In the genomic region with DNA sequence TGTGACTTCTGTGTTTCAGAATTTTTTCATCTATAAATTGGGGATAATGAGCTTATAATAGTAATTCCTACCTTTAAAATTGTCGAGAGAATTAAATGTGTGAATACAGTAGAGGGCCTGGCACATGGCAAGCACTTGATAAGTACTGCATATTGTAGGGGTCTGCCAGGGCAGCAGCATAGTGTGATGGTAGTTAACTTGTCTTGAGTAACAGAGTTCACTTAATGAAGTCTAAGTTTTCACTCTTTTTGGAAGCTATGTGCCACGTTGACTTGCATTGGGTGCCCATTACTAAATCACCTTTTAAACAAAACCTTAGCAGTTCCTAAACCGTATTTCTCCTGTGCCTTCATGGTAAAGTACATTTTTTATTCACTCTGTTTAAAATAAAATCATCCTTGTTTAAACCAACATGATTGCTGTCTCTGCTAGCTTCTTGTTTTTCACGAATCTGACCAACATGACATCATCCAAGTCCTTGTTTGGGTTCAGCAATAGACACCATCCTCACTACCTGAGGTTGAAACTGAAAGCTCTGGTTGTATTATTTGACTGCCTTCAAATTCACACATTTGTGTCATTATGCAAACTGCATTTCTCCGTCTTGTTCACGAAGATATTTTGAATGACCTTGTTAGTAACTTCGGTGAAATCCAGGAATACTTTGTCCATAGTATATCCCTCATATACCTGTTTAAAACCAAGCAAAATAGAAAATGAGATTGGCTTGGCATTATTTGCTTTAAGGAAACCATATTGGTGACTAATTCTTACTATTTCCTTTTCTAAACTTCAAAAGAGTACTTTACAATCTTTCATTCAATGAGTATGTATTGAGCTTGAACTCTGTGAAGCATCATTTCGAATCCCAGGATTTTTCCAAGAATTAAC, we compare ENCODE assay signal across 13 cellular contexts.
DNase-seq lines count a peak whose midpoint lies in the region; ATAC-seq and TF ChIP-seq lines count a peak whose summit lies in the region.
"Had no signal": no experiment of that assay in that cellular context is flagged by ENCODE, and none has a peak within 500 bp of the region (broad histone marks: within the 10 kb centered on the region; RNA-seq: fewer than 3 reads in every experiment).

No MANE protein-coding gene starts in this region.

- ATAC-seq in GM19043 (IDR thresholded peaks at IDR 0.05; ENCODE audit: low read depth, unreplicated experiment), result peak; percentile 99
- ATAC-seq in HG02610 (IDR thresholded peaks at IDR 0.05; ENCODE audit: unreplicated experiment), result peak; percentile 99
- peak; percentile 100 for ATAC-seq in HG03439 (IDR thresholded peaks at IDR 0.05; ENCODE audit: unreplicated experiment)
- ATAC-seq: body of pancreas had no signal

- no peak for TF ChIP-seq CTCF in GM10248 (IDR thresholded peaks at IDR 0.05; ENCODE audit: control extremely low read depth, extremely low read depth, low read depth, missing control alignments)

- DNase-seq in GM10248 (ENCODE audit: extremely low spot score), result peak; percentile 24
- DNase-seq in germinal center (ENCODE audit: low spot score), result no peak
- DNase-seq in NCI-H187 (lab: John Stamatoyannopoulos, UW), result no peak
- DNase-seq in NCI-H82 (lab: John Stamatoyannopoulos, UW), result no peak
- DNase-seq in CD1c-positive myeloid dendritic cell (ENCODE audit: extremely low spot score), result no peak
- DNase-seq: activated CD8-positive, alpha-beta memory T cell treated with anti-CD3 and anti-CD28 coated beads for 24 hours; body of pancreas; NCI-H2171 treated with DMSO at 0.1 percent for 48 hours; nucleus accumbens; uterus had no signal

- CTCF ChIA-PET in GM10248 (lab: Yijun Ruan, JAX), result interaction anchor here (1.2 to 2.0 kb wide), 2 partner anchors 9 to 14 kb away, joined by 3 to 5 read pairs; no protein-coding TSS in a partner anchor

- POLR2A ChIA-PET in GM10248 (lab: Yijun Ruan, JAX), result no interaction called here
